Comparison of ENCODE assay signal across 25 cellular contexts in genomic region chr2:148701039-148701438, GRCh38.
"Had no signal": no experiment of that assay in that cellular context is flagged by ENCODE, and none has a peak within 500 bp of the region (broad histone marks: within the 10 kb centered on the region; RNA-seq: fewer than 3 reads in every experiment).

No MANE protein-coding gene starts in this region.

- H3K36me3 ChIP-seq: colonic mucosa had no signal

- H3K27ac ChIP-seq: body of pancreas, colonic mucosa, heart left ventricle had no signal

- ATAC-seq: activated CD4-positive, alpha-beta T cell treated with anti-CD3 and anti-CD28 coated beads for 36 hours; activated T-cell treated with anti-CD3 and anti-CD28 coated beads, Interleukin-2, amount 50 U/mL, for 4 hours; body of pancreas; esophagus mucosa; heart left ventricle had no signal

- H3K9me3 ChIP-seq: colonic mucosa had no signal

- H3K27ac Mint-ChIP-seq: activated CD4-positive, alpha-beta memory T cell treated with anti-CD3 and anti-CD28 coated beads for 36 hours; activated CD4-positive, alpha-beta T cell treated with anti-CD3 and anti-CD28 coated beads for 36 hours; activated CD4-positive, alpha-beta T cell treated with anti-CD3 and anti-CD28 coated beads, Interleukin-2, amount 10 ng/mL, durations not matched to agents 24 days and 14 days; activated naive CD8-positive, alpha-beta T cell; activated T-helper 1 cell treated with anti-CD3 and anti-CD28 coated beads, Interleukin-12 subunit alpha, Interleukin-12 subunit beta, Interleukin-2, Interleukin-4 antibody, amounts not matched to agents 30 ng/mL and 10 ng/mL and 1 ng/mL, durations not matched to agents 14 hours and 24 hours and 36 hours had no signal

- DNase-seq: activated CD4-positive, alpha-beta memory T cell treated with anti-CD3 and anti-CD28 coated beads for 36 hours; activated CD4-positive, alpha-beta T cell treated with anti-CD3 and anti-CD28 coated beads for 36 hours; activated CD4-positive, alpha-beta T cell treated with anti-CD3 and anti-CD28 coated beads, Interleukin-2, amount 10 ng/mL, durations not matched to agents 24 days and 14 days; activated CD4-positive, CD25-positive, alpha-beta regulatory T cell; activated CD4-positive, CD25-positive, alpha-beta regulatory T cell treated with anti-CD3 and anti-CD28 coated beads, Interleukin-2, amount 50 U/mL, for 72 hours; activated CD8-positive, alpha-beta memory T cell treated with anti-CD3 and anti-CD28 coated beads, Interleukin-2, amount 50 U/mL, for 48 hours; activated gamma-delta T cell treated with Interleukin-2 at 50 U/mL for 16 hours; activated naive CD4-positive, alpha-beta T cell treated with anti-CD3 and anti-CD28 coated beads, Interleukin-2, amount 50 U/mL, for 16 hours; activated naive CD4-positive, alpha-beta T cell treated with Interleukin-2 at 50 U/mL for 16 hours; activated T-cell treated with anti-CD3 and anti-CD28 coated beads for 4 hours; activated T-cell treated with anti-CD3 and anti-CD28 coated beads, Interleukin-2, amount 50 U/mL, for 4 hours; amygdala; aorta; body of pancreas; caudate nucleus; cerebellar nuclear complex; colonic mucosa; effector CD8-positive, alpha-beta T cell; foreskin fibroblast; heart left ventricle; T-helper 2 cell had no signal

- H3K4me3 Mint-ChIP-seq: activated CD4-positive, alpha-beta memory T cell treated with anti-CD3 and anti-CD28 coated beads for 36 hours; activated CD4-positive, alpha-beta T cell treated with anti-CD3 and anti-CD28 coated beads for 36 hours; activated CD4-positive, alpha-beta T cell treated with anti-CD3 and anti-CD28 coated beads, Interleukin-2, amount 10 ng/mL, durations not matched to agents 24 days and 14 days; activated naive CD8-positive, alpha-beta T cell; activated T-cell treated with anti-CD3 and anti-CD28 coated beads, Interleukin-2, amount 50 U/mL, for 4 hours; activated T-helper 1 cell treated with anti-CD3 and anti-CD28 coated beads, Interleukin-12 subunit alpha, Interleukin-12 subunit beta, Interleukin-2, Interleukin-4 antibody, amounts not matched to agents 30 ng/mL and 10 ng/mL and 1 ng/mL, durations not matched to agents 14 hours and 24 hours and 36 hours had no signal

- H3K4me1 ChIP-seq: body of pancreas, colonic mucosa, heart left ventricle had no signal

- H3K4me3 ChIP-seq: body of pancreas, colonic mucosa, heart left ventricle had no signal

- FAIRE-seq: frontal cortex had no signal

- H3K27me3 ChIP-seq: body of pancreas, colonic mucosa, heart left ventricle had no signal

- H3K27me3 Mint-ChIP-seq: activated CD4-positive, alpha-beta memory T cell treated with anti-CD3 and anti-CD28 coated beads for 36 hours; activated CD4-positive, alpha-beta T cell treated with anti-CD3 and anti-CD28 coated beads for 36 hours; activated CD4-positive, alpha-beta T cell treated with anti-CD3 and anti-CD28 coated beads, Interleukin-2, amount 10 ng/mL, durations not matched to agents 24 days and 14 days; activated naive CD8-positive, alpha-beta T cell had no signal
